29 cellular contexts compared by ENCODE assay signal in genomic region chr1:72526926-72527325, GRCh38.
A peak's percentile ranks its signal among the peaks of the same experiment; 100 is the strongest.
DNase-seq lines count a peak whose midpoint lies in the region; ATAC-seq, FAIRE-seq and TF ChIP-seq lines count a peak whose summit lies in the region.
"Had no signal": no experiment of that assay in that cellular context is flagged by ENCODE, and none has a peak within 500 bp of the region (broad histone marks: within the 10 kb centered on the region; RNA-seq: fewer than 3 reads in every experiment).

No MANE protein-coding gene starts in this region.

- H3K27ac Mint-ChIP-seq in H9: peak overlapping the region in 1 of 3 experiments; percentile 32; a peak in 1 of 7 replicates
- H3K27ac Mint-ChIP-seq: activated CD4-positive, alpha-beta memory T cell treated with anti-CD3 and anti-CD28 coated beads for 36 hours; activated naive CD8-positive, alpha-beta T cell; activated T-helper 2 cell treated with anti-CD3 and anti-CD28 coated beads, Interferon-gamma antibody, Interleukin-2, Interleukin-4, amounts not matched to agents 10 μg/mL and 5 μg/mL and 100 μg/mL, durations not matched to agents 14 hours and 24 hours and 36 hours; CD4-positive, alpha-beta memory T cell had no signal

- H2BK120ac ChIP-seq in H9 (ENCODE audit: low read depth, low read length, poor library complexity, severe bottlenecking): no peak overlapping the region

- H2AK5ac ChIP-seq in H9 (ENCODE audit: insufficient read length, low read length): no peak overlapping the region

- no peak overlapping the region for H4K8ac ChIP-seq in H9 (replicated peaks; ENCODE audit: insufficient read length, low read depth, low read length)

- no peak overlapping the region for H3K23ac ChIP-seq in H9 (ENCODE audit: insufficient read length, low read depth, low read length)

- no peaks in the 10 kb centered on the region for H3K27me3 ChIP-seq in mammary epithelial cell (ENCODE audit: insufficient read depth, low read length)
- H3K27me3 ChIP-seq in breast epithelium: no peaks in the 10 kb centered on the region
- no peaks in the 10 kb centered on the region for H3K27me3 ChIP-seq in H9 (ENCODE audit: insufficient read depth, low read length)
- H3K27me3 ChIP-seq in small intestine (ENCODE audit: control insufficient read depth in 2 of 2, insufficient read depth in 2 of 2, low read length in 2 of 2): no peaks in the 10 kb centered on the region
- H3K27me3 ChIP-seq: heart left ventricle, sigmoid colon, SJSA1, testis had no signal

- no peak overlapping the region for H3K4me3 Mint-ChIP-seq in H9
- H3K4me3 Mint-ChIP-seq: activated CD4-positive, alpha-beta memory T cell treated with anti-CD3 and anti-CD28 coated beads for 36 hours; activated naive CD8-positive, alpha-beta T cell; CD4-positive, alpha-beta memory T cell had no signal

- no peak overlapping the region for H3T11ph ChIP-seq in H9 (ENCODE audit: low read length)

- DNase-seq in mammary epithelial cell: peak; percentile 54
- DNase-seq in breast epithelium (ENCODE audit: low spot score in 2 of 2): no peak
- DNase-seq in amniotic epithelial cell (ENCODE audit: low read depth): peak; percentile 8
- peak; percentile 15 for DNase-seq in glomerular visceral epithelial cell (ENCODE audit: extremely low spot score)
- DNase-seq in AG20443 (ENCODE audit: low spot score): no peak
- no peak for DNase-seq in H9
- DNase-seq in small intestine: no peak
- DNase-seq: activated CD4-positive, alpha-beta memory T cell treated with anti-CD3 and anti-CD28 coated beads for 36 hours; activated CD8-positive, alpha-beta memory T cell treated with anti-CD3 and anti-CD28 coated beads, Interleukin-2, amount 50 U/mL, for 48 hours; AML-193; aorta; CD4-positive, alpha-beta memory T cell; heart left ventricle; left cardiac atrium; NCI-H1417; NCI-H2029 treated with DMSO at 0.1 percent for 48 hours; NCI-H2227 treated with DMSO at 0.1 percent for 48 hours; posterior cingulate gyrus; sigmoid colon; stimulated activated naive CD4-positive, alpha-beta T cell treated with Interleukin-2 at 50 U/mL for 16 hours; T-helper 1 cell; testis had no signal

- ATAC-seq in HG02938 (IDR thresholded peaks at IDR 0.05; ENCODE audit: unreplicated experiment): no peak
- ATAC-seq: heart left ventricle, K562, left cardiac atrium had no signal

- H2BK12ac ChIP-seq in H9 (ENCODE audit: insufficient read length, low read depth, low read length): no peak overlapping the region

- no peaks in the 10 kb centered on the region for H3K4me1 ChIP-seq in mammary epithelial cell (ENCODE audit: insufficient read depth, low read length)
- H3K4me1 ChIP-seq in breast epithelium: no peaks in the 10 kb centered on the region
- H3K4me1 ChIP-seq in H9 (ENCODE audit: insufficient read depth, low read length): no peaks in the 10 kb centered on the region
- H3K4me1 ChIP-seq in small intestine (ENCODE audit: control insufficient read depth in 2 of 2, insufficient read depth in 1 of 2, low read depth in 1 of 2, low read length in 1 of 2): no peaks in the 10 kb centered on the region
- H3K4me1 ChIP-seq: heart left ventricle, sigmoid colon, SJSA1, testis had no signal

- H2AFZ ChIP-seq in mammary epithelial cell (ENCODE audit: low read depth, low read length) (no peak overlapping the region), H9 (ENCODE audit: low read length) (no peak overlapping the region)

- no peak for FAIRE-seq in small intestine (lab: Jason Lieb, UNC)
- FAIRE-seq: K562, urothelium cell line had no signal

- no peaks in the 10 kb centered on the region for H3K36me3 Mint-ChIP-seq in H9 (ENCODE audit: insufficient read depth in 1 of 3, low read depth in 3 of 3)
- H3K36me3 Mint-ChIP-seq: activated CD4-positive, alpha-beta memory T cell treated with anti-CD3 and anti-CD28 coated beads for 36 hours; activated naive CD8-positive, alpha-beta T cell; CD4-positive, alpha-beta memory T cell had no signal

- dilution Hi-C loops in mammary epithelial cell (cut with HindIII; ENCODE audit: low sequenced_read_pairs): no loop called here

- no peak overlapping the region for H3K27ac ChIP-seq in mammary epithelial cell (ENCODE audit: insufficient read depth, low read depth, low read length)
- H3K27ac ChIP-seq in breast epithelium: no peak overlapping the region
- no peak overlapping the region for H3K27ac ChIP-seq in H9 (ENCODE audit: insufficient read length, low read depth, low read length)
- H3K27ac ChIP-seq in small intestine (ENCODE audit: low read depth in 1 of 2, low read length in 1 of 2): no peak overlapping the region
- H3K27ac ChIP-seq: 22Rv1, heart left ventricle, sigmoid colon, SJSA1, testis had no signal

- H3K9me3 ChIP-seq in mammary epithelial cell (replicated peaks; ENCODE audit: insufficient read depth, low read length): no peaks in the 10 kb centered on the region
- no peaks in the 10 kb centered on the region for H3K9me3 ChIP-seq in breast epithelium
- no peaks in the 10 kb centered on the region for H3K9me3 ChIP-seq in H9 (ENCODE audit: control insufficient read depth, low read depth, low read length)
- no peaks in the 10 kb centered on the region for H3K9me3 ChIP-seq in small intestine (ENCODE audit: control insufficient read depth, low read depth)
- H3K9me3 ChIP-seq: SJSA1, testis had no signal

- no peaks in the 10 kb centered on the region for H3K27me3 Mint-ChIP-seq in H9 (ENCODE audit: low read depth)
- H3K27me3 Mint-ChIP-seq: activated CD4-positive, alpha-beta memory T cell treated with anti-CD3 and anti-CD28 coated beads for 36 hours; activated naive CD8-positive, alpha-beta T cell; CD4-positive, alpha-beta memory T cell had no signal

- H3K79me2 ChIP-seq in mammary epithelial cell (ENCODE audit: insufficient read depth, low read length) (no peaks in the 10 kb centered on the region), H9 (ENCODE audit: insufficient read depth, low read length) (no peaks in the 10 kb centered on the region)

- H3K4me3 ChIP-seq in mammary epithelial cell (replicated peaks in 1 of 3; ENCODE audit: insufficient read depth in 1 of 3, low read depth in 2 of 3, low read length in 3 of 3) (no peak overlapping the region), breast epithelium (no peak overlapping the region), small intestine (ENCODE audit: low read depth in 1 of 2, low read length in 2 of 2) (no peak overlapping the region)
- H3K4me3 ChIP-seq: heart left ventricle, K562, sigmoid colon, SJSA1, testis had no signal

- no peak overlapping the region for H4K91ac ChIP-seq in H9 (ENCODE audit: insufficient read length, low read depth, low read length)

- H3K9ac ChIP-seq in mammary epithelial cell (ENCODE audit: insufficient read depth, low read length) (no peak overlapping the region), H9 (ENCODE audit: extremely low read depth, insufficient read length, low read length) (no peak overlapping the region)

- H3K9me3 Mint-ChIP-seq in H9: no peaks in the 10 kb centered on the region
- H3K9me3 Mint-ChIP-seq: activated T-helper 2 cell treated with anti-CD3 and anti-CD28 coated beads, Interferon-gamma antibody, Interleukin-2, Interleukin-4, amounts not matched to agents 10 μg/mL and 5 μg/mL and 100 μg/mL, durations not matched to agents 14 hours and 24 hours and 36 hours had no signal

- H3K18ac ChIP-seq in H9 (ENCODE audit: insufficient read length, low read depth, low read length): no peak overlapping the region

- in situ Hi-C loops in mammary epithelial cell (cut with MboI; ENCODE audit: low sequenced_read_pairs in 2 of 2): no loop called here

- BruUV-seq in mammary epithelial cell (replicated peaks; lab: Mats Ljungman, UMichigan): no TSS peak

- H2BK5ac ChIP-seq in H9 (ENCODE audit: insufficient read length, low read length): no peak overlapping the region

- no peak for TF ChIP-seq CTCF in mammary epithelial cell (conservative IDR thresholded peaks at IDR 0.05 in 1 of 2, IDR thresholded peaks at IDR 0.05 in 1 of 2; ENCODE audit: extremely low read depth in 1 of 2, insufficient read depth in 1 of 2, low read depth in 1 of 2, low read length in 2 of 2)
- TF ChIP-seq CTCF in breast epithelium (IDR thresholded peaks at IDR 0.05): no peak
- TF ChIP-seq CTCF in H9 (conservative IDR thresholded peaks at IDR 0.05): no peak

- H4K20me1 ChIP-seq in mammary epithelial cell (ENCODE audit: insufficient read depth, low read length) (no peaks in the 10 kb centered on the region), H9 (ENCODE audit: control insufficient read depth, insufficient read depth, insufficient read length) (no peaks in the 10 kb centered on the region)

- H4K5ac ChIP-seq in H9 (ENCODE audit: insufficient read length, low read depth, low read length): no peak overlapping the region

- H2BK15ac ChIP-seq in H9 (ENCODE audit: low read depth, low read length): no peak overlapping the region

- CTCF ChIA-PET in mammary epithelial cell (lab: Charles Lee; ENCODE audit: low non-redundant PET): no interaction called here

- H3K4ac ChIP-seq in H9 (ENCODE audit: low read depth, low read length): no peak overlapping the region

- H3K4me1 Mint-ChIP-seq in H9: peaks cover 5 to 6% of the 10 kb centered on the region in 2 experiments
- H3K4me1 Mint-ChIP-seq: CD4-positive, alpha-beta memory T cell had no signal

- intact Hi-C loops in mammary epithelial cell (cut with micrococcal nuclease): no loop called here
- intact Hi-C loops in breast epithelium (cut with DNase I; ENCODE audit: low total_unique reads): no loop called here

- no peak overlapping the region for H3K14ac ChIP-seq in H9 (ENCODE audit: insufficient read depth, low read length)

- H3K4me2 ChIP-seq in mammary epithelial cell (ENCODE audit: insufficient read depth, low read depth, low read length): no peak overlapping the region
- H3K4me2 ChIP-seq in H9 (ENCODE audit: insufficient read depth, insufficient read length, low read length): no peak overlapping the region

- H2BK20ac ChIP-seq in H9 (ENCODE audit: low read depth, low read length, poor library complexity, severe bottlenecking): no peak overlapping the region

- H3K23me2 ChIP-seq in H9 (ENCODE audit: insufficient read length, low read depth, low read length, poor library complexity, severe bottlenecking): no peaks in the 10 kb centered on the region

- no peak overlapping the region for H3K56ac ChIP-seq in H9 (ENCODE audit: insufficient read length, low read depth, low read length)

- H3K79me1 ChIP-seq in H9 (ENCODE audit: insufficient read depth, low read depth, low read length, poor library complexity, severe bottlenecking): no peaks in the 10 kb centered on the region

- no peak for TF ChIP-seq POLR2A in breast epithelium (IDR thresholded peaks at IDR 0.05)

- H3K36me3 ChIP-seq in mammary epithelial cell (ENCODE audit: insufficient read depth, low read length) (no peaks in the 10 kb centered on the region), breast epithelium (no peaks in the 10 kb centered on the region), small intestine (ENCODE audit: control insufficient read depth in 2 of 2, insufficient read depth in 2 of 2, low read length in 2 of 2) (no peaks in the 10 kb centered on the region)
- H3K36me3 ChIP-seq: heart left ventricle, sigmoid colon, SJSA1 had no signal

- 82% methylated on average over 4 of the region's 4 CpGs for WGBS in mammary epithelial cell (ENCODE audit: low coverage, missing lambda C conversion rate)
- WGBS in H9 (ENCODE audit: extremely low coverage, insufficient read length, low lambda C conversion rate): no CpG with 5 or more reads among the region's 4 CpGs
- WGBS in small intestine, 3 donors: 89 to 94% (median 90%) methylated on average over 4 of the region's 4 CpGs

Comparison
In these comparisons a context has a peak if more than half of its experiments do, and no peak if none do; other contexts are left out.
1. DNase-seq: peak in mammary epithelial cell (single experiment), amniotic epithelial cell (single experiment) and glomerular visceral epithelial cell (single experiment); none in breast epithelium (0 of 2), AG20443 (single experiment), H9 (single experiment) and small intestine (single experiment).